Comparison of ENCODE assay signal across 8 cellular contexts in the genomic region with DNA sequence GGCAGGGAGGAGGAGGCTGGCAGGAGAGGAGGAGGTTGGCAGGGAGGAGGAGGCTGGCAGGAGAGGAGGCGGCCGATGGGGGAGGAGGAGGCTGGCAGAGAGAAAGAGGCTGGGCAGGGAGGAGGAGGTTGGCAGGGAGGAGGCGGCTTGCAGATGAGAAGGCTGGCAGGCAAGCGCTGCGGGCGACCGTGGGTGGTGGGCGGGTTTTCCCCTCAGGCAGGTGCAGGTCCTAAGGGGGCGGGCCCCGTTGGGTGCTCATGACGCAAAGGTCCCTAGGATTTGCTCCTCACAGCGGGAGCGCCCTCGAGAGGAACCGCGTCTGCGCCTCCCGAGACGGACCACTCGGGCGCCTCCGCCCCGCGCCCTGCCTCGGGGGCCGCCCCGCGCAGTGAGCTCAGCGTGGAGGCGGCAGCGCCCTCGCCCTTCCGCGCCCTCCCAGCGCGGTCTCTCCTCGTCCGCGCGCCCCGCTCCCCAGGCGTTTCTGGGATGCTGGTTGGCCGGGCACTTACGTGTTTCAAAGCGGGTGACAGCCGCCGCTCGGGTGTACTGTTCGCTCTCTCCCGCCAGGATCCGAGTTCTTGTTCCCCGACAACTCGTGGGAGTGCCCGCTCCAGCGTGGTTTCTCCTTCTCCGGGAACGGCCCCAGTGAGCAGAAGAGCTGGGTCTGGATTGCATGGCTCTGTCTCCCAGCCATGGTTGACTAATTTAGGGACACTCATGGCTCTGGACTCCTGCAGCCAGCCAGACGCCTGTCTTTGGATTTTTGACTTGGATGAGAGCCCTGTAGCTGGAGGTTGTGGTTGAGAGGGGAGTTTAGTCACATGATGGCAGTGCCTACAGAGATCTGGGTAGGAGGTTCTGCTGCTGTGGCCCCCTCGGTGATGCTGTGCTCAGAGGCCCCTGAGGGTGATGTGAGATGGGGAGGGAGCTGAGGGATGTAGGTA.
DNase-seq lines count a peak whose midpoint lies in the region; ATAC-seq lines count a peak whose summit lies in the region.

No MANE protein-coding gene starts in this region.

- ATAC-seq in GM21717 (IDR thresholded peaks at IDR 0.05; ENCODE audit: unreplicated experiment): peak; percentile 47

- H3K4me1 Mint-ChIP-seq in activated CD4-positive, alpha-beta memory T cell treated with anti-CD3 and anti-CD28 coated beads, Interleukin-2, amount 10 ng/mL, durations not matched to agents 7 days and 5 days: peaks cover 8% of the 10 kb centered on the region

- peak overlapping the region; percentile 64 for H3K4me3 Mint-ChIP-seq in activated CD4-positive, alpha-beta memory T cell treated with anti-CD3 and anti-CD28 coated beads, Interleukin-2, amount 10 ng/mL, durations not matched to agents 7 days and 5 days

- no peaks in the 10 kb centered on the region for H3K36me3 Mint-ChIP-seq in activated CD4-positive, alpha-beta memory T cell treated with anti-CD3 and anti-CD28 coated beads, Interleukin-2, amount 10 ng/mL, durations not matched to agents 7 days and 5 days (ENCODE audit: low read depth)

- DNase-seq in 8988T (peak; percentile 45), NCI-H2107 treated with DMSO at 0.1 percent for 48 hours (lab: John Stamatoyannopoulos, UW; ENCODE audit: unreplicated experiment) (peak; percentile 70), dermis blood vessel endothelial cell (peak; percentile 13), medulla oblongata (ENCODE audit: extremely low spot score) (peak; percentile 6), AML-193 (lab: John Stamatoyannopoulos, UW) (no peak)
- peak; percentile 48 for DNase-seq in activated CD4-positive, alpha-beta memory T cell treated with anti-CD3 and anti-CD28 coated beads, Interleukin-2, amount 10 ng/mL, durations not matched to agents 7 days and 5 days
- peak; percentile 88 to 96 (median 89) for DNase-seq in stimulated activated CD4-positive, alpha-beta T cell treated with anti-CD3 and anti-CD28 coated beads, TNF-alpha, amount 100 ng/mL, for 4 hours (ENCODE audit: low read depth in 3 of 3)

- H3K27me3 Mint-ChIP-seq in activated CD4-positive, alpha-beta memory T cell treated with anti-CD3 and anti-CD28 coated beads, Interleukin-2, amount 10 ng/mL, durations not matched to agents 7 days and 5 days: peaks cover 30% of the 10 kb centered on the region

- CTCF ChIA-PET in activated CD4-positive, alpha-beta memory T cell treated with anti-CD3 and anti-CD28 coated beads, Interleukin-2, amount 10 ng/mL, durations not matched to agents 7 days and 5 days (lab: Charles Lee): interaction anchor here (0.5 kb wide), 1 partner anchor 343 kb away, joined by 3 read pairs; no protein-coding TSS in a partner anchor

- H3K9me3 Mint-ChIP-seq in activated CD4-positive, alpha-beta memory T cell treated with anti-CD3 and anti-CD28 coated beads, Interleukin-2, amount 10 ng/mL, durations not matched to agents 7 days and 5 days: no peaks in the 10 kb centered on the region

- no peak overlapping the region for H3K27ac Mint-ChIP-seq in activated CD4-positive, alpha-beta memory T cell treated with anti-CD3 and anti-CD28 coated beads, Interleukin-2, amount 10 ng/mL, durations not matched to agents 7 days and 5 days

- POLR2A ChIA-PET in activated CD4-positive, alpha-beta memory T cell treated with anti-CD3 and anti-CD28 coated beads, Interleukin-2, amount 10 ng/mL, durations not matched to agents 7 days and 5 days (lab: Charles Lee): no interaction called here

Comparison
In these comparisons a context has a peak if more than half of its experiments do, and no peak if none do; other contexts are left out.
1. DNase-seq: peak in 8988T (single experiment), NCI-H2107 treated with DMSO at 0.1 percent for 48 hours (single experiment), activated CD4-positive, alpha-beta memory T cell treated with anti-CD3 and anti-CD28 coated beads, Interleukin-2, amount 10 ng/mL, durations not matched to agents 7 days and 5 days (single experiment), dermis blood vessel endothelial cell (single experiment), medulla oblongata (single experiment) and stimulated activated CD4-positive, alpha-beta T cell treated with anti-CD3 and anti-CD28 coated beads, TNF-alpha, amount 100 ng/mL, for 4 hours (3 of 3); none in AML-193 (0 of 2).